ENCODE assay signal across 18 cellular contexts in genomic region chr12:114869091-114869834, GRCh38.
DNase-seq lines count a peak whose midpoint lies in the region; ATAC-seq and TF ChIP-seq lines count a peak whose summit lies in the region.
"Had no signal": no experiment of that assay in that cellular context is flagged by ENCODE, and none has a peak within 500 bp of the region (broad histone marks: within the 10 kb centered on the region; RNA-seq: fewer than 3 reads in every experiment).

No MANE protein-coding gene starts in this region.

- no peaks in the 10 kb centered on the region for H3K36me3 Mint-ChIP-seq in endodermal cell (ENCODE audit: low read depth)
- H3K36me3 Mint-ChIP-seq in activated CD4-positive, alpha-beta T cell treated with anti-CD3 and anti-CD28 coated beads for 36 hours (ENCODE audit: low read depth) = no peaks in the 10 kb centered on the region

- no peaks in the 10 kb centered on the region for H3K79me2 ChIP-seq in trophoblast cell (ENCODE audit: control insufficient read depth, insufficient read depth, low read length, poor library complexity)

- no peak overlapping the region for H2BK5ac ChIP-seq in trophoblast cell (ENCODE audit: low read depth, low read length, poor library complexity)

- intact Hi-C loops in activated CD4-positive, alpha-beta T cell treated with anti-CD3 and anti-CD28 coated beads for 36 hours (cut with DNase I, micrococcal nuclease) = no loop called here

- H3K36me3 ChIP-seq in endodermal cell (ENCODE audit: control insufficient read depth, insufficient read depth, low read length) (no peaks in the 10 kb centered on the region), trophoblast cell (ENCODE audit: control insufficient read depth in 1 of 2, insufficient read depth in 2 of 2, low read length in 2 of 2) (no peaks in the 10 kb centered on the region)
- H3K36me3 ChIP-seq: tibial nerve had no signal

- H3K27me3 Mint-ChIP-seq in endodermal cell (ENCODE audit: insufficient read depth) = no peaks in the 10 kb centered on the region
- H3K27me3 Mint-ChIP-seq in activated CD4-positive, alpha-beta T cell treated with anti-CD3 and anti-CD28 coated beads for 36 hours = no peaks in the 10 kb centered on the region

- peaks cover 3% of the 10 kb centered on the region for H3K79me1 ChIP-seq in trophoblast cell (ENCODE audit: low read length)

- peak; percentile 1 for DNase-seq in DMS 273 (lab: John Stamatoyannopoulos, UW; ENCODE audit: unreplicated experiment)
- DNase-seq in DMS 273 treated with DMSO at 0.1 percent for 48 hours (lab: John Stamatoyannopoulos, UW) = no peak
- DNase-seq in NCI-H1436 treated with DMSO at 0.1 percent for 48 hours (lab: John Stamatoyannopoulos, UW) = peak; percentile 33
- peak; percentile 80 for DNase-seq in endodermal cell
- DNase-seq in trophoblast cell = no peak
- DNase-seq in activated T-cell treated with anti-CD3 and anti-CD28 coated beads for 4 hours = no peak
- no peak for DNase-seq in activated CD4-positive, alpha-beta T cell treated with anti-CD3 and anti-CD28 coated beads for 36 hours
- DNase-seq: activated CD4-positive, CD25-positive, alpha-beta regulatory T cell treated with anti-CD3 and anti-CD28 coated beads, Interleukin-2, amount 50 U/mL, for 72 hours; body of pancreas; effector CD4-positive, alpha-beta T cell; NCI-H1048; NK-92 treated with Interleukin-12 subunit alpha and Interleukin-12 subunit beta, amount 100 ng/mL, for 24 hours; stimulated activated CD4-positive, alpha-beta T cell treated with anti-CD3 and anti-CD28 coated beads, Interleukin-12 subunit alpha, Interleukin-12 subunit beta, amount 100 ng/mL, for 4 hours had no signal

- no peak overlapping the region for H2AK5ac ChIP-seq in trophoblast cell (ENCODE audit: low read length)

- no peak overlapping the region for H3K14ac ChIP-seq in trophoblast cell (ENCODE audit: low read length)

- POLR2A ChIA-PET in activated CD4-positive, alpha-beta T cell treated with anti-CD3 and anti-CD28 coated beads for 36 hours (lab: Charles Lee) = no interaction called here

- H3K4me3 Mint-ChIP-seq in endodermal cell = no peak overlapping the region
- no peak overlapping the region for H3K4me3 Mint-ChIP-seq in activated CD4-positive, alpha-beta T cell treated with anti-CD3 and anti-CD28 coated beads for 36 hours
- H3K4me3 Mint-ChIP-seq: activated T-helper 1 cell treated with anti-CD3 and anti-CD28 coated beads, Interleukin-12 subunit alpha, Interleukin-12 subunit beta, Interleukin-2, Interleukin-4 antibody, amounts not matched to agents 30 ng/mL and 10 ng/mL and 1 ng/mL, durations not matched to agents 14 hours and 24 hours and 36 hours; neural crest cell had no signal

- TF ChIP-seq CTCF in endodermal cell (conservative IDR thresholded peaks at IDR 0.05) = no peak

- no peak overlapping the region for H2AFZ ChIP-seq in trophoblast cell (ENCODE audit: insufficient read depth, low read length, poor library complexity)

- H3K4me3 ChIP-seq in endodermal cell (ENCODE audit: low read length) = no peak overlapping the region
- no peak overlapping the region for H3K4me3 ChIP-seq in trophoblast cell (ENCODE audit: low read depth, low read length)
- H3K4me3 ChIP-seq: body of pancreas, tibial nerve had no signal

- peak overlapping the region; percentile 51 for H2BK12ac ChIP-seq in trophoblast cell (ENCODE audit: low read length)

- no peak overlapping the region for H4K12ac ChIP-seq in trophoblast cell (ENCODE audit: low read depth, low read length)

- H3K4me2 ChIP-seq in trophoblast cell (ENCODE audit: low read length) = no peak overlapping the region

- H3K18ac ChIP-seq in trophoblast cell (ENCODE audit: low read length) = no peak overlapping the region

- H4K8ac ChIP-seq in trophoblast cell (ENCODE audit: low read depth, low read length) = peak overlapping the region; percentile 8

- no peak for ATAC-seq in GM18868 (IDR thresholded peaks at IDR 0.05; ENCODE audit: unreplicated experiment)
- ATAC-seq in activated CD4-positive, alpha-beta T cell treated with anti-CD3 and anti-CD28 coated beads for 36 hours = no peak
- ATAC-seq: body of pancreas had no signal

- CTCF ChIA-PET in activated CD4-positive, alpha-beta T cell treated with anti-CD3 and anti-CD28 coated beads for 36 hours (lab: Charles Lee) = no interaction called here

- no peaks in the 10 kb centered on the region for H3K9me3 Mint-ChIP-seq in endodermal cell
- H3K9me3 Mint-ChIP-seq in activated CD4-positive, alpha-beta T cell treated with anti-CD3 and anti-CD28 coated beads for 36 hours (ENCODE audit: low read depth) = peaks cover 2% of the 10 kb centered on the region
- H3K9me3 Mint-ChIP-seq: neural crest cell had no signal

- H3K27ac Mint-ChIP-seq in endodermal cell = no peak overlapping the region
- no peak overlapping the region for H3K27ac Mint-ChIP-seq in activated CD4-positive, alpha-beta T cell treated with anti-CD3 and anti-CD28 coated beads for 36 hours
- H3K27ac Mint-ChIP-seq: activated T-helper 1 cell treated with anti-CD3 and anti-CD28 coated beads, Interleukin-12 subunit alpha, Interleukin-12 subunit beta, Interleukin-2, Interleukin-4 antibody, amounts not matched to agents 30 ng/mL and 10 ng/mL and 1 ng/mL, durations not matched to agents 14 hours and 24 hours and 36 hours had no signal

- H3K4me1 Mint-ChIP-seq in endodermal cell = peaks cover 17% of the 10 kb centered on the region
- no peaks in the 10 kb centered on the region for H3K4me1 Mint-ChIP-seq in activated CD4-positive, alpha-beta T cell treated with anti-CD3 and anti-CD28 coated beads for 36 hours

- no peak overlapping the region for H3K27ac ChIP-seq in endodermal cell (ENCODE audit: low read depth, low read length)
- no peak overlapping the region for H3K27ac ChIP-seq in trophoblast cell (ENCODE audit: low read depth, low read length)
- H3K27ac ChIP-seq: 22Rv1, body of pancreas, tibial nerve had no signal

- H3K27me3 ChIP-seq in endodermal cell (ENCODE audit: control insufficient read depth, insufficient read depth, low read length, poor library complexity, severe bottlenecking) (no peaks in the 10 kb centered on the region), trophoblast cell (ENCODE audit: insufficient read depth, low read length) (no peaks in the 10 kb centered on the region)
- H3K27me3 ChIP-seq: body of pancreas, tibial nerve had no signal

- H2BK120ac ChIP-seq in trophoblast cell (ENCODE audit: insufficient read depth, low read length, poor library complexity) = peak overlapping the region; percentile 41

- H3K4ac ChIP-seq in trophoblast cell (ENCODE audit: low read depth, low read length) = no peak overlapping the region

- H3K9me3 ChIP-seq in endodermal cell (ENCODE audit: control insufficient read depth, low read length) (peaks cover 8% of the 10 kb centered on the region), trophoblast cell (ENCODE audit: insufficient read depth, low read depth, low read length) (no peaks in the 10 kb centered on the region)

- H3K4me1 ChIP-seq in endodermal cell (ENCODE audit: control insufficient read depth, insufficient read depth, low read length) (peaks cover 6% of the 10 kb centered on the region), trophoblast cell (ENCODE audit: control insufficient read depth in 1 of 2, insufficient read depth in 2 of 2, low read length in 2 of 2) (peaks cover 4 to 6% of the 10 kb centered on the region in 2 experiments)
- H3K4me1 ChIP-seq: body of pancreas had no signal

- H3K23ac ChIP-seq in trophoblast cell (ENCODE audit: low read length) = no peak overlapping the region

- 88 to 95% methylated on average over 7 to 12 of the region's 12 CpGs for WGBS in endodermal cell (ENCODE audit: insufficient coverage in 1 of 2, insufficient read length in 1 of 2), 2 experiments
- WGBS in trophoblast cell (ENCODE audit: extremely low coverage, insufficient coverage, insufficient read length) = no CpG with 5 or more reads among the region's 12 CpGs

- peak overlapping the region; percentile 7 for H4K91ac ChIP-seq in trophoblast cell (ENCODE audit: low read depth, low read length)

- H3K9ac ChIP-seq in endodermal cell (ENCODE audit: extremely low read depth, low read length, poor library complexity, severe bottlenecking) (no peak overlapping the region), trophoblast cell (ENCODE audit: low read length) (no peak overlapping the region)

Comparison
In these comparisons a context has a peak if more than half of its experiments do, and no peak if none do; other contexts are left out.
1. DNase-seq: peak in DMS 273 (single experiment), NCI-H1436 treated with DMSO at 0.1 percent for 48 hours (single experiment) and endodermal cell (single experiment); none in DMS 273 treated with DMSO at 0.1 percent for 48 hours (single experiment), trophoblast cell (0 of 2), activated T-cell treated with anti-CD3 and anti-CD28 coated beads for 4 hours (single experiment) and activated CD4-positive, alpha-beta T cell treated with anti-CD3 and anti-CD28 coated beads for 36 hours (single experiment).